In the genomic region with DNA sequence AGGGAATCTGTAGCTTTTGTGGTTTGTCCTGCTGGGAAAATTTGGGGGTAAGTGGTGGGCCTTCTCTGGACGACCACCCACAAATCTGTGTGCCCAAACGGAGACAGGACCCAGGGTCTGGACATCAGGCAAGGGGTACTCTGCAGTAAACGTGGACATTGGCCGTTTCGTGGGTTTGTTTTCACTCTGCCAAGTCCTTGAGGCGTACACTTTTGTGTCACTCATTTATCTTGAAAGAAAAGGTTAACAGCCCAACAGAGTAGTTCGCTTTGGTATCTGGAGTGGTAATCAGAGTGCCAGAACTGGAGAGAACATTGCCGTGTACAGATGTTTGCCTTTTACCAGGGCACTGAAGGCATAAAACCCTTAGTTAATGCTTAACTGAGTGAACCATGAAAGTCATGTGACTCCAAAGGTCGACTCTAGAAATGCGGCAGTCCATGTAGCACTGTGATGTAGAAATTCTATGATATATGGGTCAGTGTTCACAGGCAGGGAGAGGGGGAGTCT, we compare ENCODE assay signal across 2 cellular contexts.
TF ChIP-seq lines count a peak whose summit lies in the region.

No MANE protein-coding gene starts in this region.

TF ChIP-seq in SK-N-SH, 30 proteins besides CTCF, POLR2A, EP300 and RAD21 (continued from another document):
- TF ChIP-seq, protein P1, sequence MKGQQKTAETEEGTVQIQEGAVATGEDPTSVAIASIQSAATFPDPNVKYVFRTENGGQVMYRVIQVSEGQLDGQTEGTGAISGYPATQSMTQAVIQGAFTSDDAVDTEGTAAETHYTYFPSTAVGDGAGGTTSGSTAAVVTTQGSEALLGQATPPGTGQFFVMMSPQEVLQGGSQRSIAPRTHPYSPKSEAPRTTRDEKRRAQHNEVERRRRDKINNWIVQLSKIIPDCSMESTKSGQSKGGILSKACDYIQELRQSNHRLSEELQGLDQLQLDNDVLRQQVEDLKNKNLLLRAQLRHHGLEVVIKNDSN (IDR thresholded peaks at IDR 0.05; ENCODE audit: borderline replicate concordance, low read depth), result 0 out of 2 replicates have a peak, but pooled peaks have one; percentile 61
- peak; percentile 31; the same call in 1 of the 2 replicates for TF ChIP-seq MXI1 (IDR thresholded peaks at IDR 0.05; ENCODE audit: low read depth, low read length)

TF ChIP-seq in SK-N-SH treated with all-trans-retinoic acid at 6 μM for 48 hours, 23 proteins besides CTCF, POLR2A, EP300 and RAD21 (continued from another document):
- TF ChIP-seq TOX (CRISPR knock-in tag; IDR thresholded peaks at IDR 0.05; ENCODE audit: borderline replicate concordance) (no peak), ZNF70 (CRISPR knock-in tag; IDR thresholded peaks at IDR 0.05) (no peak), BACH2 (CRISPR knock-in tag; IDR thresholded peaks at IDR 0.05; ENCODE audit: borderline replicate concordance) (no peak), GLIS3 (CRISPR knock-in tag; IDR thresholded peaks at IDR 0.05) (no peak), TCF4 (CRISPR knock-in tag; IDR thresholded peaks at IDR 0.05; ENCODE audit: borderline replicate concordance) (no peak), PPARA (CRISPR knock-in tag; IDR thresholded peaks at IDR 0.05; ENCODE audit: borderline replicate concordance) (no peak), ESRRG (CRISPR knock-in tag; IDR thresholded peaks at IDR 0.05) (no peak), SNAI2 (CRISPR knock-in tag; IDR thresholded peaks at IDR 0.05) (no peak), ZNF565 (CRISPR knock-in tag; conservative IDR thresholded peaks at IDR 0.05; ENCODE audit: low read depth) (no peak), ZFP3 (CRISPR knock-in tag; IDR thresholded peaks at IDR 0.05) (no peak)
- TF ChIP-seq, protein P2, sequence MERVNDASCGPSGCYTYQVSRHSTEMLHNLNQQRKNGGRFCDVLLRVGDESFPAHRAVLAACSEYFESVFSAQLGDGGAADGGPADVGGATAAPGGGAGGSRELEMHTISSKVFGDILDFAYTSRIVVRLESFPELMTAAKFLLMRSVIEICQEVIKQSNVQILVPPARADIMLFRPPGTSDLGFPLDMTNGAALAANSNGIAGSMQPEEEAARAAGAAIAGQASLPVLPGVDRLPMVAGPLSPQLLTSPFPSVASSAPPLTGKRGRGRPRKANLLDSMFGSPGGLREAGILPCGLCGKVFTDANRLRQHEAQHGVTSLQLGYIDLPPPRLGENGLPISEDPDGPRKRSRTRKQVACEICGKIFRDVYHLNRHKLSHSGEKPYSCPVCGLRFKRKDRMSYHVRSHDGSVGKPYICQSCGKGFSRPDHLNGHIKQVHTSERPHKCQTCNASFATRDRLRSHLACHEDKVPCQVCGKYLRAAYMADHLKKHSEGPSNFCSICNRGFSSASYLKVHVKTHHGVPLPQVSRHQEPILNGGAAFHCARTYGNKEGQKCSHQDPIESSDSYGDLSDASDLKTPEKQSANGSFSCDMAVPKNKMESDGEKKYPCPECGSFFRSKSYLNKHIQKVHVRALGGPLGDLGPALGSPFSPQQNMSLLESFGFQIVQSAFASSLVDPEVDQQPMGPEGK (CRISPR knock-in tag; IDR thresholded peaks at IDR 0.05; ENCODE audit: borderline replicate concordance), result no peak
TF ChIP-seq in SK-N-SH treated with all-trans-retinoic acid at 6 μM for 48 hours: peak in this region for 0.
